In genomic region chrX:114178126-114178525, GRCh38 we compare ENCODE assay signal across 16 cellular contexts.
"Had no signal": no experiment of that assay in that cellular context is flagged by ENCODE, and none has a peak within 500 bp of the region (broad histone marks: within the 10 kb centered on the region; RNA-seq: fewer than 3 reads in every experiment).

No MANE protein-coding gene starts in this region.

- DNase-seq: activated CD4-positive, alpha-beta T cell treated with anti-CD3 and anti-CD28 coated beads, Interleukin-2, amount 50 U/mL, for 4 hours; activated gamma-delta T cell; activated T-cell treated with anti-CD3 and anti-CD28 coated beads, Interleukin-2, amount 50 U/mL, for 72 hours; effector CD4-positive, alpha-beta T cell; stimulated activated CD4-positive, alpha-beta T cell treated with anti-CD3 and anti-CD28 coated beads, Interleukin-2, amount 100 ng/mL, for 24 hours; stimulated activated naive CD8-positive, alpha-beta T cell treated with anti-CD3 and anti-CD28 coated beads, Interleukin-15, Interleukin-2, amounts not matched to agents 100 U/mL and 50 U/mL, for 24 hours; substantia nigra; tibial artery had no signal

- H3K36me3 Mint-ChIP-seq: activated naive CD4-positive, alpha-beta T cell treated with anti-CD3 and anti-CD28 coated beads, Interleukin-2, amount 50 U/mL, for 24 hours; mesothelial cell of epicardium had no signal

- H3K27me3 ChIP-seq: ascending aorta, gastroesophageal sphincter, tibial artery had no signal

- H3K27ac Mint-ChIP-seq: activated naive CD4-positive, alpha-beta T cell treated with anti-CD3 and anti-CD28 coated beads, Interleukin-2, amount 50 U/mL, for 24 hours; activated T-cell treated with anti-CD3 and anti-CD28 coated beads, Interleukin-2, amount 50 U/mL, for 72 hours; mesothelial cell of epicardium; progenitor cell of endocrine pancreas had no signal

- H3K4me1 ChIP-seq: ascending aorta, gastroesophageal sphincter, tibial artery had no signal

- H3K36me3 ChIP-seq: ascending aorta, gastroesophageal sphincter, tibial artery had no signal

- ATAC-seq: activated T-cell treated with anti-CD3 and anti-CD28 coated beads, Interleukin-2, amount 50 U/mL, for 72 hours; esophagus mucosa; gastroesophageal sphincter; stimulated activated naive CD8-positive, alpha-beta T cell treated with anti-CD3 and anti-CD28 coated beads, Interleukin-15, Interleukin-2, amounts not matched to agents 100 U/mL and 50 U/mL, for 24 hours had no signal

- H3K27ac ChIP-seq: ascending aorta, gastroesophageal sphincter, tibial artery, VCaP had no signal

- H3K9me3 ChIP-seq: ascending aorta, gastroesophageal sphincter, tibial artery had no signal

- H3K27me3 Mint-ChIP-seq: activated naive CD4-positive, alpha-beta T cell treated with anti-CD3 and anti-CD28 coated beads, Interleukin-2, amount 50 U/mL, for 24 hours; progenitor cell of endocrine pancreas had no signal

- H3K4me3 Mint-ChIP-seq: activated naive CD4-positive, alpha-beta T cell treated with anti-CD3 and anti-CD28 coated beads, Interleukin-2, amount 50 U/mL, for 24 hours; activated T-cell treated with anti-CD3 and anti-CD28 coated beads, Interleukin-2, amount 50 U/mL, for 72 hours; mesothelial cell of epicardium had no signal

- H3K9me3 Mint-ChIP-seq: mesothelial cell of epicardium had no signal

- H3K4me1 Mint-ChIP-seq: activated naive CD4-positive, alpha-beta T cell treated with anti-CD3 and anti-CD28 coated beads, Interleukin-2, amount 50 U/mL, for 24 hours had no signal

- H3K4me3 ChIP-seq: ascending aorta, gastroesophageal sphincter, lung, tibial artery had no signal
